In the genomic region with DNA sequence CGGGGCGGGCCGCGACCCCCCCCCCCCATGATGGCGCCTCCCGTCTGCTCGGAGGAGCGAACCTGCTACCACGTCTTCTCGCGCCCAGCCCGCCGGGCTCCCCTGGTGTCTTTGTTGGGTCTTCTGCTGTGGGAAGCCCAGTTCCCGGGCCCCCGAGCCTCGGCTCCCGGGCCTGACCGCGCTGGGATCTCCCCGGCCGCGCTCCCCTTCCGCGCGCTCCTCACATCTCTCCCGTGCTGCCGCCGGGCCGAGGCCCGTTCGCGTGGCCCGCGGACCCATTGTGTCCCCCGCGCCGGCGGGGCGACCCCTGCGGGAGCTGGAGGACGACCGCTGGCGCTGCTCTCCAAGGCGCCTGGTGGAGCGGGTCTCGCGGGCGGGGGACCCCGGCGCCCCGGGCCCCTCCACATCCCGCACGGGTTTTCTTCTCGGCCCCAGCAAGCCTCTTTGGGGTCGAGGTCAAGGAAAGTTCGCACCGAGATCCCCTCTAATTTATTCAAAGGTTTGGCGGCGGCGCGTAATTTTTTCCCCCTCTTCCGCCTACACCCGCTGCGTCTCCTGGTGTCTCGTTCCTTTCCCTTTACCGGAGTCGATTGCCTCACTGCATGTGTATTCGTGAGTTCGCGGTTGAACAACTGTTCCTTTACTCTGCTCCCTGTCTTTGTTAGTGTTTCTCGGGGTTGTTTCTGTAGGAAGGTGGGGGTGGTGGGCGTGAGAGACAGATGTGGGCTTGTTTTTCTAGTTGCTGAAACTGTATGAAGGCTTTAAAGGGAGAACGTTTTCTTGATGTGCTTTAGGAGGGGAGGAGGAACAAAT, we compare ENCODE assay signal across 8 cellular contexts. TPM values are rescaled to one million over a fixed set of nuclear protein-coding genes. Genes with fewer than 3 reads are reported as not detected.
DNase-seq lines count a peak whose midpoint lies in the region; ATAC-seq lines count a peak whose summit lies in the region.

No MANE protein-coding gene starts in this region.

- DNase-seq in DMS153 treated with DMSO at 0.1 percent for 48 hours (lab: John Stamatoyannopoulos, UW; ENCODE audit: unreplicated experiment) (peak; percentile 13), HuH-7.5 (ENCODE audit: low spot score) (peak; percentile 42), SIG-M5 (lab: John Stamatoyannopoulos, UW) (peak; percentile 7), anterior cingulate cortex (lab: John Stamatoyannopoulos, UW) (peak in 52 of 58 donors; percentile 3 to 74 (median 45)), hippocampal formation (lab: John Stamatoyannopoulos, UW) (peak; percentile 50 to 65), renal cortical epithelial cell (ENCODE audit: low read depth) (peak; percentile 71)
- no peak for DNase-seq in effector CD4-positive, alpha-beta T cell

- ATAC-seq in GM21423 (IDR thresholded peaks at IDR 0.05; ENCODE audit: unreplicated experiment) = peak; percentile 32

RNA-seq across cellular contexts. Expression of gene SMAD1, which starts 0.8 kb away (rescaled TPM):
- total RNA-seq in renal cortical epithelial cell = 7.5 and 34.7 TPM in 2 replicates
